In the genomic region with DNA sequence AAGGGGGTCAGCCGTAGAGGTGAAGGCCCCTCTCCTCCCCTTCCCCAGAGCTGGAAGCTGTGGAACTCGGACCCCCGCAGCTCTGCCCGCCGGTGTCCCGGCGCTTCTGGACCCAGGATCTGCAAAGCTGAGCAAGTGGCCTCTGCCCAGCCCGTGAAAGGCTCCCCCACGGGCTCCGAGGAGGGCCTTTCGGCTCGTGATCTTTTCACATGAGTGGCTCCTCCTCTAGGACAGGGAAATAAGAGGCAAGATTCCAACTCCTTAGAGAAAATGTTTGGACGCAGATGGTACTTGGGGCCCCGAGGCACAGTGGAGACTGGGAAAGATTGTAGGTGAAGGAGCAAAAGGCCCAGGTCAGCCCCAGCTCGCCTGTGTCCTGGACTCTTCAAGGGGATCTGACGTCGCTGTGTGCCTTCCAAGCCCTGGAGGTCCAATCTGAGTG, we compare ENCODE assay signal across 8 cellular contexts. TPM values are rescaled to one million over a fixed set of nuclear protein-coding genes. Genes with fewer than 3 reads are reported as not detected.
A peak's percentile ranks its signal among the peaks of the same experiment; 100 is the strongest.
DNase-seq lines count a peak whose midpoint lies in the region; ATAC-seq and TF ChIP-seq lines count a peak whose summit lies in the region.

No MANE protein-coding gene starts in this region.

- peaks cover 55% of the 10 kb centered on the region for H3K4me1 Mint-ChIP-seq in HFFc6 (ENCODE audit: low read depth)
- peaks cover 24% of the 10 kb centered on the region for H3K4me1 Mint-ChIP-seq in chondrocyte (ENCODE audit: low read depth)
- H3K4me1 Mint-ChIP-seq in stimulated activated effector memory CD8-positive, alpha-beta T cell treated with anti-CD3 and anti-CD28 coated beads, Interleukin-12 subunit alpha, Interleukin-12 subunit beta, amount 100 ng/mL, for 72 hours: peaks cover 11% of the 10 kb centered on the region

- no peaks in the 10 kb centered on the region for H3K9me3 Mint-ChIP-seq in HFFc6
- H3K9me3 Mint-ChIP-seq in chondrocyte (ENCODE audit: low read depth): no peaks in the 10 kb centered on the region
- H3K9me3 Mint-ChIP-seq in stimulated activated effector memory CD8-positive, alpha-beta T cell treated with anti-CD3 and anti-CD28 coated beads, Interleukin-12 subunit alpha, Interleukin-12 subunit beta, amount 100 ng/mL, for 72 hours: no peaks in the 10 kb centered on the region

- TF ChIP-seq CTCF in HFFc6 (IDR thresholded peaks at IDR 0.05) (no peak), chondrocyte (IDR thresholded peaks at IDR 0.05) (no peak)

- no peak for ATAC-seq in stimulated activated effector memory CD8-positive, alpha-beta T cell treated with anti-CD3 and anti-CD28 coated beads, Interleukin-12 subunit alpha, Interleukin-12 subunit beta, amount 100 ng/mL, for 72 hours
- ATAC-seq in GM18502 (IDR thresholded peaks at IDR 0.05; ENCODE audit: poor library complexity, unreplicated experiment): no peak

- peaks cover 7% of the 10 kb centered on the region; the same call in 1 of the 2 replicates for H3K27me3 Mint-ChIP-seq in HFFc6 (ENCODE audit: insufficient read depth)
- no peaks in the 10 kb centered on the region for H3K27me3 Mint-ChIP-seq in chondrocyte (ENCODE audit: low read depth)

- H3K27ac Mint-ChIP-seq in HFFc6: peak overlapping the region; percentile 77
- H3K27ac Mint-ChIP-seq in chondrocyte (ENCODE audit: unreplicated experiment): no peak overlapping the region
- peak overlapping the region; percentile 85 for H3K27ac Mint-ChIP-seq in stimulated activated effector memory CD8-positive, alpha-beta T cell treated with anti-CD3 and anti-CD28 coated beads, Interleukin-12 subunit alpha, Interleukin-12 subunit beta, amount 100 ng/mL, for 72 hours

- H3K27me3 ChIP-seq in layer of hippocampus (ENCODE audit: control insufficient read depth, insufficient read depth, low read length): no peaks in the 10 kb centered on the region

- no peak for DNase-seq in HFFc6
- DNase-seq in chondrocyte (ENCODE audit: low spot score): no peak
- no peak for DNase-seq in stimulated activated effector memory CD8-positive, alpha-beta T cell treated with anti-CD3 and anti-CD28 coated beads, Interleukin-12 subunit alpha, Interleukin-12 subunit beta, amount 100 ng/mL, for 72 hours (ENCODE audit: low spot score in 2 of 2)
- no peak for DNase-seq in NCI-H774 (lab: John Stamatoyannopoulos, UW)
- DNase-seq in DMS79 (lab: John Stamatoyannopoulos, UW): no peak
- DNase-seq in activated CD4-positive, alpha-beta T cell treated with anti-CD3 and anti-CD28 coated beads, Interleukin-2, amount 50 U/mL, for 1 hour: no peak

- H3K27ac ChIP-seq in layer of hippocampus (ENCODE audit: low read depth, low read length): peak overlapping the region; percentile 76

- no peaks in the 10 kb centered on the region for H3K36me3 Mint-ChIP-seq in HFFc6 (ENCODE audit: low read depth)
- H3K36me3 Mint-ChIP-seq in chondrocyte (ENCODE audit: low read depth): no peaks in the 10 kb centered on the region
- H3K36me3 Mint-ChIP-seq in stimulated activated effector memory CD8-positive, alpha-beta T cell treated with anti-CD3 and anti-CD28 coated beads, Interleukin-12 subunit alpha, Interleukin-12 subunit beta, amount 100 ng/mL, for 72 hours: no peaks in the 10 kb centered on the region

- H3K4me3 Mint-ChIP-seq in HFFc6: peak overlapping the region; percentile 73
- peak overlapping the region; percentile 55 for H3K4me3 Mint-ChIP-seq in chondrocyte (ENCODE audit: unreplicated experiment)
- H3K4me3 Mint-ChIP-seq in stimulated activated effector memory CD8-positive, alpha-beta T cell treated with anti-CD3 and anti-CD28 coated beads, Interleukin-12 subunit alpha, Interleukin-12 subunit beta, amount 100 ng/mL, for 72 hours: peak overlapping the region; percentile 72

RNA-seq across cellular contexts. Expression of a gene that starts 48.2 kb away (rescaled TPM):
- total RNA-seq in HFFc6 (2021; fragmentation: NEBNext Ultra II Directional; extraction: Animal tissue kit (Norgen Biotek cat#: 25700)): 10 to 100 TPM; 45.0 to 63.7 (median 52.1) TPM
- 56.9 to 59.4 TPM (median 58.7 TPM) in 3 replicates for total RNA-seq in chondrocyte
